9 cellular contexts compared by ENCODE assay signal in the genomic region with DNA sequence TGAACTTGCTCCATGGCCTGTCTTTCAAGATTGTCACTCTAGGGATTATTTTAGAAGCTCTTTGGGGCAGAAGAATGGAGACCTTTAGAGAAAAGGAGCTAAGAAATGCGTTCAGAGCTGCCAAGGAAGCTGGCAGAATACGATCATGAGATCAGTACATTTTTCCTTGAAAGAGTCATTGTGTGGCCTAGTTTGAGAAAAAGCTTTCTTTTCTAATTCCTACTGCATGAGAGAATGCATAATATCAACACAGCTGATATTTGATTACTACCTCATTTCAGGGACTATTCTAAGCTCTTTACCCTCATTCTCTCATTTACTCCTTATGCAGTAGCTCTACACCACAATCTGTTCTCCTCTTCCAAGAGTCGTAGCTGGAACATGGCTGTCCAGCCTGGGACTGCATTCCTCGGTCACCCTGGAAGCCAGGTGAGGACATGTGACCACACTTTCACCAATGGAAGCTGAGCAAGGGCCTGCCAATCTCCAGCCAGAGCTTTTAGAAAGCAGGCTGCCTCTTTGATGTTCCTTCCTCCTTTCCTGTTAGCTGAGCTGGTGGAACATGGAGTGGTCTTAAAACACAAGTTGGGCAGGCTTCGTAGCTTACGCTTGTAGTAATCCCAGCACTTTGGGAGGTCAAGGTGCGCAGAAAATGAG.
DNase-seq lines count a peak whose midpoint lies in the region; ATAC-seq and TF ChIP-seq lines count a peak whose summit lies in the region.
"Had no signal": no experiment of that assay in that cellular context is flagged by ENCODE, and none has a peak within 500 bp of the region (broad histone marks: within the 10 kb centered on the region; RNA-seq: fewer than 3 reads in every experiment).

No MANE protein-coding gene starts in this region.

- TF ChIP-seq CTCF in fibroblast of mammary gland (conservative IDR thresholded peaks at IDR 0.05; ENCODE audit: control insufficient read depth, insufficient read depth, low read depth, low read length) (no peak), neural crest cell (conservative IDR thresholded peaks at IDR 0.05) (no peak), gastrocnemius medialis (IDR thresholded peaks at IDR 0.05 in 4 of 5, conservative IDR thresholded peaks at IDR 0.05 in 1 of 5) (no peak), stomach (IDR thresholded peaks at IDR 0.05) (no peak)

- H3K27me3 ChIP-seq in SJSA1 (replicated peaks) (no peaks in the 10 kb centered on the region), gastrocnemius medialis (no peaks in the 10 kb centered on the region), stomach (no peaks in the 10 kb centered on the region)
- H3K27me3 ChIP-seq: pancreas had no signal

- peaks cover 2% of the 10 kb centered on the region for H3K27me3 Mint-ChIP-seq in neural crest cell (ENCODE audit: low read depth)

- no peak overlapping the region for H3K4me3 Mint-ChIP-seq in neural crest cell

- TF ChIP-seq POLR2A in gastrocnemius medialis (IDR thresholded peaks at IDR 0.05) (no peak), stomach (IDR thresholded peaks at IDR 0.05) (no peak)

- TF ChIP-seq EP300 in stomach (IDR thresholded peaks at IDR 0.05), result no peak

- in situ Hi-C loops in gastrocnemius medialis (cut with MboI; ENCODE audit: low sequenced_read_pairs in 4 of 4), result no loop called here

- H3K4me1 ChIP-seq in SJSA1 (replicated peaks) (peaks cover 31% of the 10 kb centered on the region), gastrocnemius medialis (no peaks in the 10 kb centered on the region), stomach (peaks cover 0 to 17% (median 0%) of the 10 kb centered on the region in 4 donors)
- H3K4me1 ChIP-seq: pancreas had no signal

- no peaks in the 10 kb centered on the region for H3K9me3 ChIP-seq in SJSA1 (replicated peaks)
- H3K9me3 ChIP-seq in gastrocnemius medialis, result no peaks in the 10 kb centered on the region
- no peaks in the 10 kb centered on the region for H3K9me3 ChIP-seq in stomach
- H3K9me3 ChIP-seq: pancreas had no signal

- H3K36me3 ChIP-seq in SJSA1 (no peaks in the 10 kb centered on the region), gastrocnemius medialis (no peaks in the 10 kb centered on the region), stomach (no peaks in the 10 kb centered on the region)
- H3K36me3 ChIP-seq: pancreas had no signal

- ATAC-seq in HG03565 (IDR thresholded peaks at IDR 0.05; ENCODE audit: unreplicated experiment), result no peak
- ATAC-seq in gastrocnemius medialis, result no peak

- no peaks in the 10 kb centered on the region for H3K36me3 Mint-ChIP-seq in neural crest cell (ENCODE audit: low read depth)

- H3K4me3 ChIP-seq in SJSA1 (no peak overlapping the region), fibroblast of mammary gland (ENCODE audit: control insufficient read depth, low read depth, low read length) (no peak overlapping the region), gastrocnemius medialis (no peak overlapping the region), stomach (no peak overlapping the region)
- H3K4me3 ChIP-seq: pancreas had no signal

- H3K4me1 Mint-ChIP-seq in neural crest cell, result peaks cover 37% of the 10 kb centered on the region

- peak overlapping the region; percentile 94 for H3K27ac ChIP-seq in SJSA1
- no peak overlapping the region for H3K27ac ChIP-seq in gastrocnemius medialis
- H3K27ac ChIP-seq in stomach, result peak overlapping the region in 1 of 5 donors; percentile 9
- H3K27ac ChIP-seq: pancreas had no signal

- intact Hi-C loops in gastrocnemius medialis (cut with DNase I; ENCODE audit: low total_unique reads), result no loop called here
- intact Hi-C loops in stomach (cut with DNase I; ENCODE audit: low total_unique reads), result no loop called here

- DNase-seq in AG20443 (ENCODE audit: low spot score), result peak; percentile 83
- peak; percentile 51 to 86 for DNase-seq in SJSA1 (ENCODE audit: low read depth in 1 of 2, low spot score in 2 of 2)
- peak; percentile 73 for DNase-seq in fibroblast of mammary gland (ENCODE audit: low read depth)
- no peak for DNase-seq in neural crest cell (ENCODE audit: low read depth, low spot score)
- no peak for DNase-seq in gastrocnemius medialis
- no peak for DNase-seq in NCI-H2081 (lab: John Stamatoyannopoulos, UW)
- DNase-seq in stomach, result no peak
- DNase-seq: pancreas had no signal

- H3K27ac Mint-ChIP-seq in neural crest cell (ENCODE audit: unreplicated experiment), result peak overlapping the region; percentile 70

- WGBS in stomach, 5 donors, result 70 to 81% (median 80%) methylated on average over 7 of the region's 7 CpGs

- H3K9me3 Mint-ChIP-seq in neural crest cell, result no peaks in the 10 kb centered on the region

Comparison
In these comparisons a context has a peak if more than half of its experiments do, and no peak if none do; other contexts are left out.
1. DNase-seq: peak in AG20443 (single experiment), SJSA1 (2 of 2) and fibroblast of mammary gland (single experiment); none in neural crest cell (single experiment), gastrocnemius medialis (0 of 2), NCI-H2081 (0 of 2) and stomach (single experiment).